ENCODE assay signal across 22 cellular contexts in the genomic region with DNA sequence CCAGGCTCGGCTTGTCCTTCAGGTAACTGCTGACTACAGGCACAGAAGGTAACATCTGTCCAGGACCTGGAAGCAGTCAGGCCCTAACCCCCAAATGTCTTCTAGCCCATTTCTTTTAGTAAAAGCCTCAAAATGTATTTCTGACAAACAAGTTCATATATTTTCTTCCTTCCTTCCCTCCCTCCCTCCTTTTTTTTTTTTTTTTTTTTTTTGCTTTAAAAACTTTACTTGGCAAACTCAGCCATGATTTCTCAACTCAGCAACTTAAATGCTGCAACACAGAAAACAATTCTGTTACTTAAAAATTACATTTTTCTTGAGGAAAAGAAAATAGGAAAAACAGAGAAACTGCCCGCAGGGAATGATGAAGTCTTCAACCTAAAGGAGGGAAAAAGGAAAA. TPM values are rescaled to one million over a fixed set of nuclear protein-coding genes. Genes with fewer than 3 reads are reported as not detected.
DNase-seq lines count a peak whose midpoint lies in the region; ATAC-seq and TF ChIP-seq lines count a peak whose summit lies in the region.
"Had no signal": no experiment of that assay in that cellular context is flagged by ENCODE, and none has a peak within 500 bp of the region (broad histone marks: within the 10 kb centered on the region; RNA-seq: fewer than 3 reads in every experiment).

No MANE protein-coding gene starts in this region.

- WGBS in testis, 2 donors = 60 to 76% methylated on average over 2 of the region's 2 CpGs

- no peak overlapping the region for H3K4me3 Mint-ChIP-seq in activated naive CD4-positive, alpha-beta T cell treated with anti-CD3 and anti-CD28 coated beads, Interleukin-2, amount 50 U/mL, for 24 hours
- H3K4me3 Mint-ChIP-seq in activated CD8-positive, alpha-beta T cell treated with anti-CD3 and anti-CD28 coated beads, Interleukin-2, amount 10 ng/mL, durations not matched to agents 7 days and 5 days = no peak overlapping the region
- no peak overlapping the region for H3K4me3 Mint-ChIP-seq in endothelial cell (ENCODE audit: unreplicated experiment)

- no peak for ATAC-seq in activated CD8-positive, alpha-beta T cell treated with anti-CD3 and anti-CD28 coated beads, Interleukin-2, amount 10 ng/mL, durations not matched to agents 7 days and 5 days
- ATAC-seq: stimulated activated naive CD8-positive, alpha-beta T cell treated with anti-CD3 and anti-CD28 coated beads, Interleukin-15, Interleukin-2, amounts not matched to agents 100 U/mL and 50 U/mL, for 24 hours had no signal

- CTCF ChIA-PET in activated CD8-positive, alpha-beta T cell treated with anti-CD3 and anti-CD28 coated beads, Interleukin-2, amount 10 ng/mL, durations not matched to agents 7 days and 5 days (lab: Charles Lee) = interaction anchor here (0.8 to 7.8 kb wide), 25 partner anchors 9 to 231 kb away, joined by 3 to 70 read pairs (median 4); a partner anchor contains a TSS

- no peaks in the 10 kb centered on the region for H3K27me3 ChIP-seq in testis
- H3K27me3 ChIP-seq: BLaER1, esophagus squamous epithelium, left lung had no signal

- peaks cover 33% of the 10 kb centered on the region for H3K4me1 Mint-ChIP-seq in activated naive CD4-positive, alpha-beta T cell treated with anti-CD3 and anti-CD28 coated beads, Interleukin-2, amount 50 U/mL, for 24 hours
- peaks cover 34% of the 10 kb centered on the region for H3K4me1 Mint-ChIP-seq in activated CD8-positive, alpha-beta T cell treated with anti-CD3 and anti-CD28 coated beads, Interleukin-2, amount 10 ng/mL, durations not matched to agents 7 days and 5 days (ENCODE audit: low read depth)
- peaks cover 14% of the 10 kb centered on the region for H3K4me1 Mint-ChIP-seq in endothelial cell (ENCODE audit: unreplicated experiment)

- no peaks in the 10 kb centered on the region for H3K9me3 ChIP-seq in testis
- H3K9me3 ChIP-seq: A549, BLaER1, esophagus squamous epithelium, left lung, mucosa of descending colon, psoas muscle had no signal

- TF ChIP-seq CTCF in endothelial cell (IDR thresholded peaks at IDR 0.05; ENCODE audit: unreplicated experiment) (no peak), testis (IDR thresholded peaks at IDR 0.05) (no peak)

- intact Hi-C loops in testis (cut with DNase I; ENCODE audit: low total_unique reads) = loop anchor here (5.0 kb wide), 1 partner anchor 211 kb away; no protein-coding TSS in a partner anchor

- POLR2A ChIA-PET in activated CD8-positive, alpha-beta T cell treated with anti-CD3 and anti-CD28 coated beads, Interleukin-2, amount 10 ng/mL, durations not matched to agents 7 days and 5 days (lab: Charles Lee) = interaction anchor here (1.1 kb wide), 2 partner anchors 93 to 100 kb away, joined by 3 to 4 read pairs; a partner anchor contains a TSS

- peaks cover 36% of the 10 kb centered on the region for H3K4me1 ChIP-seq in testis

- H3K9me3 Mint-ChIP-seq in activated naive CD4-positive, alpha-beta T cell treated with anti-CD3 and anti-CD28 coated beads, Interleukin-2, amount 50 U/mL, for 24 hours = no peaks in the 10 kb centered on the region
- no peaks in the 10 kb centered on the region for H3K9me3 Mint-ChIP-seq in activated CD8-positive, alpha-beta T cell treated with anti-CD3 and anti-CD28 coated beads, Interleukin-2, amount 10 ng/mL, durations not matched to agents 7 days and 5 days (ENCODE audit: insufficient read depth)
- no peaks in the 10 kb centered on the region for H3K9me3 Mint-ChIP-seq in endothelial cell (ENCODE audit: unreplicated experiment)
- H3K9me3 Mint-ChIP-seq: activated T-helper 2 cell treated with anti-CD3 and anti-CD28 coated beads, Interferon-gamma antibody, Interleukin-2, Interleukin-4, amounts not matched to agents 10 μg/mL and 5 μg/mL and 100 μg/mL, durations not matched to agents 14 hours and 24 hours and 36 hours had no signal

- no peak for DNase-seq in activated naive CD4-positive, alpha-beta T cell (lab: John Stamatoyannopoulos, UW)
- no peak for DNase-seq in activated CD8-positive, alpha-beta T cell treated with anti-CD3 and anti-CD28 coated beads, Interleukin-2, amount 10 ng/mL, durations not matched to agents 7 days and 5 days
- no peak for DNase-seq in endothelial cell (ENCODE audit: low spot score)
- no peak for DNase-seq in testis
- no peak for DNase-seq in amniotic stem cell (lab: John Stamatoyannopoulos, UW)
- no peak for DNase-seq in NCI-H2081 treated with DMSO at 0.1 percent for 48 hours (lab: John Stamatoyannopoulos, UW)
- DNase-seq in NCI-H128 (lab: John Stamatoyannopoulos, UW; ENCODE audit: unreplicated experiment) = no peak
- DNase-seq: central memory CD4-positive, alpha-beta T cell; effector CD8-positive, alpha-beta T cell; esophagus squamous epithelium; glutamatergic neuron; left lung; RPMI8226; stimulated activated CD4-positive, alpha-beta T cell treated with anti-CD3 and anti-CD28 coated beads, Interleukin-2, amount 100 ng/mL, for 24 hours; stimulated activated naive CD8-positive, alpha-beta T cell treated with anti-CD3 and anti-CD28 coated beads, Interleukin-15, Interleukin-2, amounts not matched to agents 100 U/mL and 50 U/mL, for 24 hours had no signal

- no peaks in the 10 kb centered on the region for H3K27me3 Mint-ChIP-seq in activated naive CD4-positive, alpha-beta T cell treated with anti-CD3 and anti-CD28 coated beads, Interleukin-2, amount 50 U/mL, for 24 hours
- H3K27me3 Mint-ChIP-seq in activated CD8-positive, alpha-beta T cell treated with anti-CD3 and anti-CD28 coated beads, Interleukin-2, amount 10 ng/mL, durations not matched to agents 7 days and 5 days (ENCODE audit: low read depth) = no peaks in the 10 kb centered on the region
- peaks cover 5% of the 10 kb centered on the region for H3K27me3 Mint-ChIP-seq in endothelial cell (ENCODE audit: unreplicated experiment)

- H3K27ac ChIP-seq in testis = peak overlapping the region; percentile 36 to 68
- H3K27ac ChIP-seq: A549, BLaER1, esophagus squamous epithelium, left lung had no signal

- no peak for TF ChIP-seq POLR2A in testis (IDR thresholded peaks at IDR 0.05)

- H3K36me3 Mint-ChIP-seq in activated naive CD4-positive, alpha-beta T cell treated with anti-CD3 and anti-CD28 coated beads, Interleukin-2, amount 50 U/mL, for 24 hours = peaks cover 8% of the 10 kb centered on the region
- peaks cover 62% of the 10 kb centered on the region for H3K36me3 Mint-ChIP-seq in activated CD8-positive, alpha-beta T cell treated with anti-CD3 and anti-CD28 coated beads, Interleukin-2, amount 10 ng/mL, durations not matched to agents 7 days and 5 days (ENCODE audit: low read depth)
- peaks cover 59% of the 10 kb centered on the region for H3K36me3 Mint-ChIP-seq in endothelial cell (ENCODE audit: low read depth, unreplicated experiment)

- no peaks in the 10 kb centered on the region for H3K36me3 ChIP-seq in testis (ENCODE audit: low read depth, missing control alignments)

- no peak overlapping the region for H3K4me3 ChIP-seq in testis
- H3K4me3 ChIP-seq: A549, BLaER1, esophagus squamous epithelium, left lung, mucosa of descending colon, psoas muscle, skin epidermis had no signal

- H3K27ac Mint-ChIP-seq in activated naive CD4-positive, alpha-beta T cell treated with anti-CD3 and anti-CD28 coated beads, Interleukin-2, amount 50 U/mL, for 24 hours = peak overlapping the region; percentile 65
- H3K27ac Mint-ChIP-seq in activated CD8-positive, alpha-beta T cell treated with anti-CD3 and anti-CD28 coated beads, Interleukin-2, amount 10 ng/mL, durations not matched to agents 7 days and 5 days = peak overlapping the region; percentile 58
- peak overlapping the region; percentile 3 for H3K27ac Mint-ChIP-seq in endothelial cell (ENCODE audit: unreplicated experiment)

RNA-seq across cellular contexts. Expression of a gene that starts 7.3 kb away (rescaled TPM):
- 100 to 1,000 TPM; 117 to 122 TPM for total RNA-seq in activated CD8-positive, alpha-beta T cell treated with anti-CD3 and anti-CD28 coated beads, Interleukin-2, amount 10 ng/mL, durations not matched to agents 7 days and 5 days
- total RNA-seq in endothelial cell (ENCODE audit: unreplicated experiment) = 304 TPM
- total RNA-seq in testis = 100 to 1,000 TPM; 227 to 316 TPM
- 157 TPM for polyA plus RNA-seq in testis (ENCODE audit: insufficient read depth, low read depth, low replicate concordance)

RNA-seq across cellular contexts. Expression of a gene that starts 24.1 kb away (rescaled TPM):
- total RNA-seq in activated CD8-positive, alpha-beta T cell treated with anti-CD3 and anti-CD28 coated beads, Interleukin-2, amount 10 ng/mL, durations not matched to agents 7 days and 5 days = under 1 TPM in 1 of 2 experiments, not detected in 1; 0.63 TPM
- total RNA-seq in endothelial cell (ENCODE audit: unreplicated experiment) = 20.5 TPM
- 10 to 100 TPM in 1 of 2 donors, 1 to 10 TPM in 1; 9.8 to 24.7 TPM for total RNA-seq in testis
- 79.3 TPM for polyA plus RNA-seq in testis (ENCODE audit: insufficient read depth, low read depth, low replicate concordance)
- total RNA-seq: activated T-helper 2 cell treated with anti-CD3 and anti-CD28 coated beads, Interferon-gamma antibody, Interleukin-2, Interleukin-4, amounts not matched to agents 10 μg/mL and 5 μg/mL and 100 μg/mL, durations not matched to agents 14 hours and 24 hours and 36 hours had no signal
- polyA plus RNA-seq: A549 had no signal

RNA-seq across cellular contexts. Expression of a gene that starts 26.8 kb away (rescaled TPM):
- total RNA-seq in activated CD8-positive, alpha-beta T cell treated with anti-CD3 and anti-CD28 coated beads, Interleukin-2, amount 10 ng/mL, durations not matched to agents 7 days and 5 days = 10 to 100 TPM; 10.1 to 12.1 TPM
- total RNA-seq in endothelial cell (ENCODE audit: unreplicated experiment) (0.10 TPM), testis (10 to 100 TPM in 1 of 2 donors, 1 to 10 TPM in 1; 7.0 to 16.0 TPM)
- 5.8 TPM for polyA plus RNA-seq in testis (ENCODE audit: insufficient read depth, low read depth, low replicate concordance)
- polyA plus RNA-seq: A549 had no signal

Comparison
In these comparisons a context has a peak if more than half of its experiments do, and no peak if none do; other contexts are left out.
1. H3K27ac Mint-ChIP-seq: peak in every context shown above with its lines; median percentile 65 in activated naive CD4-positive, alpha-beta T cell treated with anti-CD3 and anti-CD28 coated beads, Interleukin-2, amount 50 U/mL, for 24 hours; 58 in activated CD8-positive, alpha-beta T cell treated with anti-CD3 and anti-CD28 coated beads, Interleukin-2, amount 10 ng/mL, durations not matched to agents 7 days and 5 days; 3 in endothelial cell.
2. RNA of a gene that starts 24.1 kb away (total RNA-seq): 9.8 to 24.7 TPM in testis and 20.5 TPM in endothelial cell (single experiment); 0.63 TPM in activated CD8-positive, alpha-beta T cell treated with anti-CD3 and anti-CD28 coated beads, Interleukin-2, amount 10 ng/mL, durations not matched to agents 7 days and 5 days; every median in the first group is over 4 times any median in the second.